Comparison of ENCODE assay signal across 8 cellular contexts in the genomic region with DNA sequence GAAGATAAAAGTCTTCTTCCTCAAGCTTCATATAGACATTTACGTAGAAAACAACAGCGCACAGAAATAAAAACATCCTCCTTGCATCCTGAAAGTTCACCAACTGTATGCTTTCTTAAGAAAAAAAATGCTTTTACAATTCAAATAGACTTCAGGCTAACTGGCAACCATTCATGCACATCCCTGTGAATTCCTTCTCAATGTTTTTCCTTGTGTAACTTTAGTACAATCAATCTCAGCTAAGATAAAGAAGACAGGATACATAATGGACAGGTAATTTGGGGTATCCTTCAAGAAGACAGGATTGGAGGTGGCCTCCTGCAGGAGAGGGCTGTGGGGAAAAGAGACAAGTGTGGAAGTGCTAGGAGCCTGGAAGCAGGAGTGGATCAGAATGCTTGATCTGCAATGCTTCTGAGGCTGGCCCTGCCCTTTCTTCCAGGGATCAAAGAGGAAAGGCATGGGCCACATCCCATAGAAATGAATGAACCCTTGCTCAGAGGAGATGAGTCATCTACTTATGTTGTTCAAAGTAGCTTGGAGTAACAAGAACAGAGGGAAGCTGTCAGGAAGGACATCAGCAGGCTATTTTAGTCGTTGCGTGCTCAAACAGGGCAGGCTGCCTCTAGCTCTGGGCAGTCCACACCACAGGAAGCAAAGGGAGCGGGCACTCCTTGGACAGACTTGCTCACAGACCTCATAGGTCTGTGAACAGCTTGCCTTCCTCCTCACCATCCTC.
DNase-seq lines count a peak whose midpoint lies in the region; ATAC-seq, FAIRE-seq and TF ChIP-seq lines count a peak whose summit lies in the region.

No MANE protein-coding gene starts in this region.

- H3K4me1 ChIP-seq in lower lobe of right lung = peaks cover 27% of the 10 kb centered on the region

- ATAC-seq in lower lobe of right lung = peak; percentile 70 to 83
- no peak for ATAC-seq in HG02938 (IDR thresholded peaks at IDR 0.05; ENCODE audit: unreplicated experiment)

- intact Hi-C loops in lower lobe of right lung (cut with DNase I) = no loop called here

- no peak overlapping the region for H3K27ac ChIP-seq in lower lobe of right lung

- in situ Hi-C loops in KBM-7 (cut with MboI; ENCODE audit: low pct_unique_long_range_greater_than_20kb, low sequenced_read_pairs) = no loop called here

- peak; percentile 23 for DNase-seq in KBM-7
- DNase-seq in cerebellar cortex (ENCODE audit: low spot score) = peak; percentile 70
- DNase-seq in lower lobe of right lung = no peak
- DNase-seq in stimulated activated CD4-positive, alpha-beta T cell treated with anti-CD3 and anti-CD28 coated beads, Interleukin-4, amount 100 ng/mL, for 4 hours = no peak
- no peak for DNase-seq in OCI-M1 (lab: John Stamatoyannopoulos, UW)
- no peak for DNase-seq in stimulated activated CD4-positive, alpha-beta T cell treated with anti-CD3 and anti-CD28 coated beads, Interleukin-15, amount 100 ng/mL, for 24 hours

- H3K9me3 ChIP-seq in lower lobe of right lung = no peaks in the 10 kb centered on the region

- TF ChIP-seq CTCF in lower lobe of right lung (IDR thresholded peaks at IDR 0.05) = no peak

- H3K36me3 ChIP-seq in lower lobe of right lung = no peaks in the 10 kb centered on the region

- H3K27me3 ChIP-seq in lower lobe of right lung (ENCODE audit: low read depth) = no peaks in the 10 kb centered on the region

- H3K4me3 ChIP-seq in lower lobe of right lung = no peak overlapping the region

- FAIRE-seq in A204.1 (lab: Jason Lieb, UNC) = peak; percentile 56

Comparison
In these comparisons a context has a peak if more than half of its experiments do, and no peak if none do; other contexts are left out.
1. DNase-seq: peak in KBM-7 (single experiment) and cerebellar cortex (single experiment); none in lower lobe of right lung (single experiment), stimulated activated CD4-positive, alpha-beta T cell treated with anti-CD3 and anti-CD28 coated beads, Interleukin-4, amount 100 ng/mL, for 4 hours (0 of 2), OCI-M1 (single experiment) and stimulated activated CD4-positive, alpha-beta T cell treated with anti-CD3 and anti-CD28 coated beads, Interleukin-15, amount 100 ng/mL, for 24 hours (single experiment).